ENCODE assay signal across 8 cellular contexts in the genomic region with DNA sequence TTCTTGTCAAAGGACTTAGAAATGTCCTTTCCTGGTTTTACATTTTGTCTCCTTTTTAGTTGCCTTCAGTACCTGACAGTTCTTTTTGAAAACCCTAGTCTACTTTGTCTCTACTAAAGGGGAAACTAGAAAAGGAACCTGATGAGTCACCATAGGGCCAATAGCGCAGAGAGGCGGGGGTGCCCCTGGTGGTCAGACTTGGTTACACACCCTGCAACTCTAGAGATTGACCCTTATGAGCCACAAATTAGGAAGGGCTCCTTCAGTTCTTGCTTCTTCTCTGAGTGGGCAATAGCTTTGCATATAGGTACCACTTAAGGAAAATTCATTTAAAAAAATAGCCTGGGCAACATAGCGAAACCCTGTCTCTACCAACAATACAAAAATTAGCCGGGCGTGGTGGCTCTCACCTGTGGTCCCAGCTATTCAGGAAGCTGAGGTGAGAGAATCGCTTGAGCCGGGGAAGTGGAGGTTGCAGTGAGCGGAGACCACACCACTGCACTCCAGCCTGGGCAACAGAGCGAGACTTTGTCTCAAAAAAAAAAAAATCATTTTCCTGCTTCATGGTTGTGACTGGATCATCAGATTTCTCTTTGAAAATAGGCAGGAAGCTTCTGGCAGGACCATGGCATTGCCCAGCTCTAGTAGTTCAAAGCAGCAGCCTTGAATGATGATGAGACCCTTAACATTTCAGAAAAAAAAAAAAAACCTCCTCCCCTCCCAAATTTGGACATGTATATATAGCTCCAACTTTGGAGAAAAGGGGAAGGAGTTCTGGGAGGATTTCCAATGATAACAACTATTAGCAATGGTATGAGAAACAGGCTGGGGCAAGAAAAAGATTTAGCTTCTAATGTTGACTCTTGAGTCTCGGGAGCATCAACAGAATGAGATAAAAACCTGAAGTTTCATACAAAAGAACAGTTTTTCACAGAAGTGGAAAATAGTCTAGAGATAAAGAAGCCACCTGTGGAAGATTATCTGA. TPM values are rescaled to one million over a fixed set of nuclear protein-coding genes. Genes with fewer than 3 reads are reported as not detected.
DNase-seq lines count a peak whose midpoint lies in the region; ATAC-seq and TF ChIP-seq lines count a peak whose summit lies in the region.

No MANE protein-coding gene starts in this region.

- H3K4me1 ChIP-seq in rectal smooth muscle tissue (ENCODE audit: control insufficient read depth, insufficient read depth, low read length) (peaks cover 36% of the 10 kb centered on the region), vagina (peaks cover 26% of the 10 kb centered on the region)

- H3K27ac ChIP-seq in rectal smooth muscle tissue (ENCODE audit: low read depth, low read length) (peak overlapping the region; percentile 66), vagina (peak overlapping the region; percentile 71)

- peak; percentile 94 for TF ChIP-seq CTCF in glutamatergic neuron (IDR thresholded peaks at IDR 0.05; ENCODE audit: partially characterized antibody, unreplicated experiment)
- peak in 2 of 3 experiments; percentile 4 to 34 for TF ChIP-seq CTCF in vagina (IDR thresholded peaks at IDR 0.05)

- H3K36me3 Mint-ChIP-seq in glutamatergic neuron (ENCODE audit: unreplicated experiment), result peaks cover 4% of the 10 kb centered on the region

- H3K4me3 Mint-ChIP-seq in glutamatergic neuron (ENCODE audit: unreplicated experiment), result no peak overlapping the region

- intact Hi-C loops in vagina (cut with DNase I), result no loop called here

- H3K36me3 ChIP-seq in rectal smooth muscle tissue (ENCODE audit: control insufficient read depth, insufficient read depth, low read length) (peaks cover 25% of the 10 kb centered on the region), vagina (peaks cover 0 to 32% of the 10 kb centered on the region in 2 donors)

- H3K9me3 ChIP-seq in vagina, result no peaks in the 10 kb centered on the region

- ATAC-seq in GM19468 (IDR thresholded peaks at IDR 0.05; ENCODE audit: extremely low read depth, unreplicated experiment), result peak; percentile 94
- ATAC-seq in HG03558 (IDR thresholded peaks at IDR 0.05; ENCODE audit: extremely low read depth, unreplicated experiment), result peak; percentile 62

- DNase-seq in DMS 273 (lab: John Stamatoyannopoulos, UW; ENCODE audit: unreplicated experiment) (peak; percentile 83), SK-MEL-5 (ENCODE audit: low read depth, low spot score) (peak; percentile 76), glutamatergic neuron (peak; percentile 78), vagina (ENCODE audit: extremely low spot score in 2 of 2) (no peak)
- peak; percentile 61 for DNase-seq in activated gamma-delta T cell treated with anti-CD3 and anti-CD28 coated beads, Interleukin-2, amount 50 U/mL, for 16 hours (ENCODE audit: low read depth)

- no peak overlapping the region for H3K27ac Mint-ChIP-seq in glutamatergic neuron (ENCODE audit: unreplicated experiment)

- no peak overlapping the region for H3K9ac ChIP-seq in rectal smooth muscle tissue (ENCODE audit: low read length)

- in situ Hi-C loops in SK-MEL-5 (cut with HindIII; ENCODE audit: low pct_unique_long_range_greater_than_20kb, low sequenced_read_pairs), result no loop called here

- peaks cover 5% of the 10 kb centered on the region for H3K4me1 Mint-ChIP-seq in glutamatergic neuron (ENCODE audit: low read depth, unreplicated experiment)

- TF ChIP-seq POLR2A in vagina (IDR thresholded peaks at IDR 0.05), result no peak

- no peaks in the 10 kb centered on the region for H3K9me3 Mint-ChIP-seq in glutamatergic neuron (ENCODE audit: unreplicated experiment)

- H3K4me3 ChIP-seq in rectal smooth muscle tissue (ENCODE audit: low read length) (peak overlapping the region; percentile 10), vagina (no peak overlapping the region)

- H3K27me3 ChIP-seq in rectal smooth muscle tissue (ENCODE audit: control insufficient read depth, insufficient read depth, low read length) (no peaks in the 10 kb centered on the region), vagina (no peaks in the 10 kb centered on the region)

- H3K27me3 Mint-ChIP-seq in glutamatergic neuron (ENCODE audit: unreplicated experiment), result peaks cover 1% of the 10 kb centered on the region

RNA-seq across cellular contexts. Expression of a gene that starts 45.2 kb away (rescaled TPM):
- 9.9 and 12.1 TPM in 2 replicates for total RNA-seq in SK-MEL-5 (2014; rRNA removed; shearing (Covaris generic))
- 4.2 and 7.1 TPM in 2 replicates for polyA plus RNA-seq in SK-MEL-5 (2015; cell fraction: cytosol; rRNA removed)
- polyA plus RNA-seq in SK-MEL-5 (2015; cell fraction: nucleus; rRNA removed), result 25.0 and 27.6 TPM in 2 replicates
- total RNA-seq in glutamatergic neuron (ENCODE audit: unreplicated experiment) (13.2 TPM), vagina (18.4 TPM)

Comparison
In these comparisons a context has a peak if more than half of its experiments do, and no peak if none do; other contexts are left out.
1. DNase-seq: peak in DMS 273 (single experiment), SK-MEL-5 (single experiment), activated gamma-delta T cell treated with anti-CD3 and anti-CD28 coated beads, Interleukin-2, amount 50 U/mL, for 16 hours (single experiment) and glutamatergic neuron (single experiment); none in vagina (0 of 2).